ENCODE assay signal across 17 cellular contexts in the genomic region with DNA sequence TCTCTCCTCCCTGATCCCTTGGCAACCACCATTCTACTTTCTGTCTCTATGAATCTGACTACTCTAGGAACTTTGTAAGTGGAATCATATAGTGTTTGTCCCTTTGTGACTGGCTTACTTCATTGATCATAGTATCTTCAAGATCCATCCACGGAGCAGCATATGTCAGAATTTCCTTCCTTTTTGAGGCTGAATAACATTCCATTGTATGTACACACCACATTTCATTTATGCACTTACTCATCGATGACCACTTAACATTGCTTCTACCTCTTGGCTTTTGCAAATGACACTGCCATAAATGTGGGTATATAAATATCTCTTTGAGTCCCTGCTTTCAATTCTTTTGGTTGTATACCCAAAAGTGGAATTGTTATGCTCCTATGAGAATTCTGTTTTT.
"Had no signal": no experiment of that assay in that cellular context is flagged by ENCODE, and none has a peak within 500 bp of the region (broad histone marks: within the 10 kb centered on the region; RNA-seq: fewer than 3 reads in every experiment).

No MANE protein-coding gene starts in this region.

- H3K36me3 ChIP-seq: lower lobe of right lung, prostate gland, right lobe of liver, suprapubic skin, WERI-Rb-1 had no signal

- H3K4me3 ChIP-seq: lower lobe of right lung, prostate gland, right lobe of liver, suprapubic skin had no signal

- H3K4me1 Mint-ChIP-seq: activated CD4-positive, alpha-beta memory T cell treated with anti-CD3 and anti-CD28 coated beads, Interleukin-2, amount 10 ng/mL, durations not matched to agents 7 days and 5 days; activated CD4-positive, alpha-beta T cell treated with anti-CD3 and anti-CD28 coated beads for 36 hours; activated naive CD8-positive, alpha-beta T cell treated with anti-CD3 and anti-CD28 coated beads, Interleukin-2, amount 50 U/mL, for 24 hours; natural killer cell had no signal

- H3K27me3 ChIP-seq: right lobe of liver, suprapubic skin had no signal

- H3K27ac ChIP-seq: lower lobe of right lung, prostate gland, right lobe of liver, suprapubic skin, WERI-Rb-1 had no signal

- DNase-seq: activated CD4-positive, alpha-beta memory T cell treated with anti-CD3 and anti-CD28 coated beads, Interleukin-2, amount 10 ng/mL, durations not matched to agents 7 days and 5 days; activated CD4-positive, alpha-beta T cell treated with anti-CD3 and anti-CD28 coated beads for 36 hours; activated CD8-positive, alpha-beta memory T cell treated with anti-CD3 and anti-CD28 coated beads, Interleukin-2, amount 50 U/mL, for 4 hours; activated naive CD4-positive, alpha-beta T cell treated with Interleukin-2 at 50 U/mL for 16 hours; activated naive CD8-positive, alpha-beta T cell treated with anti-CD3 and anti-CD28 coated beads, Interleukin-2, amount 50 U/mL, for 24 hours; left cardiac atrium; lower lobe of right lung; natural killer cell; occipital lobe; right lobe of liver; stimulated activated naive CD4-positive, alpha-beta T cell treated with Interleukin-2 at 50 U/mL for 16 hours; T-helper 1 cell; WERI-Rb-1 had no signal

- H3K27ac Mint-ChIP-seq: activated CD4-positive, alpha-beta memory T cell treated with anti-CD3 and anti-CD28 coated beads, Interleukin-2, amount 10 ng/mL, durations not matched to agents 7 days and 5 days; activated CD4-positive, alpha-beta T cell treated with anti-CD3 and anti-CD28 coated beads for 36 hours; activated naive CD8-positive, alpha-beta T cell treated with anti-CD3 and anti-CD28 coated beads, Interleukin-2, amount 50 U/mL, for 24 hours; activated T-helper 1 cell treated with anti-CD3 and anti-CD28 coated beads, Interleukin-12 subunit alpha, Interleukin-12 subunit beta, Interleukin-2, Interleukin-4 antibody, amounts not matched to agents 30 ng/mL and 10 ng/mL and 1 ng/mL, durations not matched to agents 14 hours and 24 hours and 36 hours; natural killer cell; type B pancreatic cell had no signal

- H3K27me3 Mint-ChIP-seq: activated CD4-positive, alpha-beta memory T cell treated with anti-CD3 and anti-CD28 coated beads, Interleukin-2, amount 10 ng/mL, durations not matched to agents 7 days and 5 days; activated naive CD8-positive, alpha-beta T cell treated with anti-CD3 and anti-CD28 coated beads, Interleukin-2, amount 50 U/mL, for 24 hours; type B pancreatic cell had no signal

- ATAC-seq: activated CD4-positive, alpha-beta T cell treated with anti-CD3 and anti-CD28 coated beads for 36 hours; activated naive CD8-positive, alpha-beta T cell treated with anti-CD3 and anti-CD28 coated beads, Interleukin-2, amount 50 U/mL, for 24 hours; left cardiac atrium; lower lobe of right lung; natural killer cell; right lobe of liver had no signal

- H3K4me3 Mint-ChIP-seq: activated CD4-positive, alpha-beta memory T cell treated with anti-CD3 and anti-CD28 coated beads, Interleukin-2, amount 10 ng/mL, durations not matched to agents 7 days and 5 days; activated CD4-positive, alpha-beta T cell treated with anti-CD3 and anti-CD28 coated beads for 36 hours; activated naive CD8-positive, alpha-beta T cell treated with anti-CD3 and anti-CD28 coated beads, Interleukin-2, amount 50 U/mL, for 24 hours; activated T-helper 1 cell treated with anti-CD3 and anti-CD28 coated beads, Interleukin-12 subunit alpha, Interleukin-12 subunit beta, Interleukin-2, Interleukin-4 antibody, amounts not matched to agents 30 ng/mL and 10 ng/mL and 1 ng/mL, durations not matched to agents 14 hours and 24 hours and 36 hours; natural killer cell; type B pancreatic cell had no signal

- H3K36me3 Mint-ChIP-seq: natural killer cell, type B pancreatic cell had no signal

- H3K9me3 Mint-ChIP-seq: activated CD4-positive, alpha-beta memory T cell treated with anti-CD3 and anti-CD28 coated beads, Interleukin-2, amount 10 ng/mL, durations not matched to agents 7 days and 5 days; activated T-helper 1 cell treated with anti-CD3 and anti-CD28 coated beads, Interleukin-12 subunit alpha, Interleukin-12 subunit beta, Interleukin-2, Interleukin-4 antibody, amounts not matched to agents 30 ng/mL and 10 ng/mL and 1 ng/mL, durations not matched to agents 14 hours and 24 hours and 36 hours; type B pancreatic cell had no signal

- H3K4me1 ChIP-seq: lower lobe of right lung, prostate gland, right lobe of liver, suprapubic skin had no signal

- H3K9me3 ChIP-seq: lower lobe of right lung, prostate gland, right lobe of liver, suprapubic skin had no signal
